In the genomic region with DNA sequence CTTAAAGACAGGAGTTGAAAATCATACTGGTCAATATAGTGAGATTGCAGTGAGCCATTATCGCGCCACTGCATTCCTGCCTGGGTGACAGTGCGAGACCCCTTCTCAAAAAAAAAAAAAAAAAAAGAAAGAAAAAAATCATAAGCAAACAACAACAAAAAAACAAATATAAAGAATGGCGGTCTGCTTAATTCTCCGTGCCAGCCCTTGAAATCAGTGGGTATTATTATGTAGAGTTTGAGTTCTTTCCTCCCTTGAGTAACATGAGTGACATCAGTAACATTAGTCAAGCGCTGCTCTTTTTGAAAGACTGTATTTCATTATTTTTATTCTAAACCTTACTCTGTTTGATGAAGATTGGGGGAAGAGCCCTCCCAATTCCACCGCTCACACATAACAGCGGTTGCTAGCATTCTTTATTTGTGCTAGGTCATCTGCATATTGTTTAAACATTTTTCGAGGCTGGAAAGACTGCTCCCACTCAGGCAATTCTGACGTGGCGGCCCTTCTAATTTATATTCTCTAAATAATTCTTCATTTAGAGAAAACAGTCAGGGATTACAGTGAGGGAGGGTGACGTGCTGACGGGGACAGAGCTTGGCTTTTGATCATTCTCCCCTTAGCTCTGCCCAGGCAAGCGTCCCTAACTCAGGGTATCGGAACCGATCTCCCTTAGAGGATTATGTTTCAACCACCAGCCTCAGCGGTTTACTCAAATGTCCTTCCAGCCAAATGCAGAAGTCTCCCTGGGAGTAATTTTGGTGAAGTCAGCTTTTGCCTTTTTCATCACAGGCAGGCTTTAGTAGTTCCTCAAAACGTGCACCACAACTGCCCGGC, we compare ENCODE assay signal across 8 cellular contexts. TPM values are rescaled to one million over a fixed set of nuclear protein-coding genes. Genes with fewer than 3 reads are reported as not detected.
DNase-seq lines count a peak whose midpoint lies in the region; ATAC-seq and TF ChIP-seq lines count a peak whose summit lies in the region.

No MANE protein-coding gene starts in this region.

- no peaks in the 10 kb centered on the region for H3K9me3 Mint-ChIP-seq in activated naive CD8-positive, alpha-beta T cell (ENCODE audit: low read depth)

- peaks cover 40% of the 10 kb centered on the region for H3K4me1 Mint-ChIP-seq in activated naive CD8-positive, alpha-beta T cell (ENCODE audit: low read depth)

- H3K9ac ChIP-seq in DND-41 (ENCODE audit: low read depth, low read length) (peak overlapping the region; percentile 85), skeletal muscle satellite cell (ENCODE audit: low read depth, low read length) (peak overlapping the region; percentile 96)

- ATAC-seq in DND-41 (ENCODE audit: insufficient read depth, low read depth) (peak; percentile 46), HG02678 (IDR thresholded peaks at IDR 0.05; ENCODE audit: unreplicated experiment) (peak; percentile 16), HG03565 (IDR thresholded peaks at IDR 0.05; ENCODE audit: unreplicated experiment) (no peak)

- H3K27me3 ChIP-seq in DND-41 (ENCODE audit: insufficient read depth, low read length, poor library complexity) (no peaks in the 10 kb centered on the region), hepatocyte (no peaks in the 10 kb centered on the region), skeletal muscle satellite cell (ENCODE audit: control insufficient read depth, insufficient read depth, low read length) (no peaks in the 10 kb centered on the region)

- TF ChIP-seq CTCF in DND-41 (IDR thresholded peaks at IDR 0.05; ENCODE audit: borderline replicate concordance, extremely low read depth, low read length, poor library complexity, severe bottlenecking) (no peak), hepatocyte (IDR thresholded peaks at IDR 0.05; ENCODE audit: poor library complexity) (no peak)

- H3K9me3 ChIP-seq in DND-41 (ENCODE audit: insufficient read depth, low read length, severe bottlenecking) (no peaks in the 10 kb centered on the region), hepatocyte (ENCODE audit: low read depth) (no peaks in the 10 kb centered on the region), skeletal muscle satellite cell (replicated peaks; ENCODE audit: low read length) (no peaks in the 10 kb centered on the region)

- peak overlapping the region; percentile 97 for H3K27ac Mint-ChIP-seq in activated naive CD8-positive, alpha-beta T cell

- H2AFZ ChIP-seq in DND-41 (ENCODE audit: low read depth, low read length) (peak overlapping the region; percentile 92), hepatocyte (peak overlapping the region; percentile 68)

- H3K36me3 Mint-ChIP-seq in activated naive CD8-positive, alpha-beta T cell = no peaks in the 10 kb centered on the region

- H3K36me3 ChIP-seq in DND-41 (ENCODE audit: insufficient read depth, low read length) (peaks cover 2% of the 10 kb centered on the region; the same call in 1 of the 2 replicates), hepatocyte (replicated peaks; ENCODE audit: insufficient read depth, low read depth) (no peaks in the 10 kb centered on the region), skeletal muscle satellite cell (ENCODE audit: insufficient read depth, low read length) (no peaks in the 10 kb centered on the region)

- H4K20me1 ChIP-seq in DND-41 (ENCODE audit: insufficient read depth, low read length) = peaks cover 31% of the 10 kb centered on the region; the same call in 1 of the 2 replicates
- H4K20me1 ChIP-seq in hepatocyte (ENCODE audit: insufficient read depth, poor library complexity, severe bottlenecking) = peaks cover 32% of the 10 kb centered on the region

- DNase-seq in DND-41 (peak; percentile 37), NOMO-1 (lab: John Stamatoyannopoulos, UW; ENCODE audit: unreplicated experiment in 2 of 2) (peak; percentile 96 to 100), hepatocyte (ENCODE audit: low spot score) (peak; percentile 33), HuH-7 (ENCODE audit: low spot score) (no peak)

- peak overlapping the region; percentile 94 for H3K4me3 Mint-ChIP-seq in activated naive CD8-positive, alpha-beta T cell

- H3K4me3 ChIP-seq in DND-41 (ENCODE audit: low read depth in 1 of 2, low read length in 2 of 2) (peak overlapping the region; percentile 77), hepatocyte (peak overlapping the region; percentile 51), skeletal muscle satellite cell (ENCODE audit: low read length) (peak overlapping the region; percentile 99)

- WGBS in hepatocyte (ENCODE audit: low lambda C conversion rate, missing lambda C conversion rate) = 20% methylated on average over 19 of the region's 19 CpGs

- H3K79me2 ChIP-seq in DND-41 (ENCODE audit: insufficient read depth, low read length) (peaks cover 50% of the 10 kb centered on the region), hepatocyte (peaks cover 41% of the 10 kb centered on the region)

- no peaks in the 10 kb centered on the region for H3K27me3 Mint-ChIP-seq in activated naive CD8-positive, alpha-beta T cell

- no peaks in the 10 kb centered on the region for H3K9me2 ChIP-seq in hepatocyte (replicated peaks; ENCODE audit: insufficient read depth)

- peak overlapping the region; percentile 91 for H3K27ac ChIP-seq in DND-41 (ENCODE audit: low read length)
- peak overlapping the region; percentile 96 for H3K27ac ChIP-seq in hepatocyte

- peaks cover 30% of the 10 kb centered on the region for H3K4me1 ChIP-seq in DND-41 (ENCODE audit: insufficient read depth, low read length)
- peaks cover 24% of the 10 kb centered on the region for H3K4me1 ChIP-seq in hepatocyte (ENCODE audit: insufficient read depth)
- peaks cover 26% of the 10 kb centered on the region for H3K4me1 ChIP-seq in skeletal muscle satellite cell (ENCODE audit: control insufficient read depth, insufficient read depth, low read length)

- H3K4me2 ChIP-seq in DND-41 (ENCODE audit: insufficient read depth, low read length) (peak overlapping the region; percentile 88), hepatocyte (peak overlapping the region; percentile 83), skeletal muscle satellite cell (ENCODE audit: low read length) (peak overlapping the region; percentile 90)

RNA-seq across cellular contexts. Expression of a gene that starts 0.9 kb away (rescaled TPM):
- total RNA-seq in hepatocyte = 91.1 and 105 TPM in 2 replicates
- polyA plus RNA-seq in hepatocyte = 70.9 and 89.6 TPM in 2 replicates
- 26.9 and 36.0 TPM in 2 replicates for total RNA-seq in skeletal muscle satellite cell (2012; rRNA removed)

RNA-seq across cellular contexts. Expression of a gene that starts 44.9 kb away (rescaled TPM):
- 15.5 and 20.8 TPM in 2 replicates for total RNA-seq in hepatocyte
- polyA plus RNA-seq in hepatocyte = 16.7 and 24.1 TPM in 2 replicates
- 4.2 and 6.8 TPM in 2 replicates for total RNA-seq in skeletal muscle satellite cell (2012; rRNA removed)
